Comparison of ENCODE assay signal across 8 cellular contexts in genomic region chr20:37356387-37356786, GRCh38. TPM values are rescaled to one million over a fixed set of nuclear protein-coding genes. Genes with fewer than 3 reads are reported as not detected.
DNase-seq lines count a peak whose midpoint lies in the region; ATAC-seq and TF ChIP-seq lines count a peak whose summit lies in the region.

No MANE protein-coding gene starts in this region.

- no peak overlapping the region for H3K4me3 ChIP-seq in Caco-2 (ENCODE audit: low read depth, low read length)
- no peak overlapping the region for H3K4me3 ChIP-seq in Peyer's patch
- H3K4me3 ChIP-seq in gastroesophageal sphincter, result no peak overlapping the region

- TF ChIP-seq EP300 in gastroesophageal sphincter (IDR thresholded peaks at IDR 0.05), result no peak

- WGBS in gastroesophageal sphincter (ENCODE audit: low coverage in 1 of 2), 2 donors, result 27% methylated on average over 3 of the region's 8 CpGs; no CpG with 5 or more reads in 1 of the 2 donors

- H3K4me1 ChIP-seq in Caco-2, result peaks cover 26% of the 10 kb centered on the region
- peaks cover 0 to 54% (median 0%) of the 10 kb centered on the region in 4 donors for H3K4me1 ChIP-seq in Peyer's patch
- peaks cover 0 to 69% (median 18%) of the 10 kb centered on the region in 3 donors for H3K4me1 ChIP-seq in gastroesophageal sphincter

- H3K9me3 Mint-ChIP-seq in Caco-2 (ENCODE audit: unreplicated experiment), result no peaks in the 10 kb centered on the region

- intact Hi-C loops in Caco-2 (cut with micrococcal nuclease; ENCODE audit: unreplicated experiment), result no loop called here
- intact Hi-C loops in posterior vena cava (cut with DNase I), result no loop called here

- H3K27me3 ChIP-seq in Caco-2 (replicated peaks; ENCODE audit: control insufficient read depth, insufficient read depth, low read length) (no peaks in the 10 kb centered on the region), Peyer's patch (no peaks in the 10 kb centered on the region), gastroesophageal sphincter (no peaks in the 10 kb centered on the region)

- H3K4me3 Mint-ChIP-seq in Caco-2 (ENCODE audit: unreplicated experiment), result no peak overlapping the region

- CTCF ChIA-PET in Caco-2 (lab: Charles Lee), result no interaction called here

- TF ChIP-seq POLR2A in Peyer's patch (IDR thresholded peaks at IDR 0.05), result no peak
- TF ChIP-seq POLR2A in gastroesophageal sphincter (IDR thresholded peaks at IDR 0.05), result no peak

- H3K27ac Mint-ChIP-seq in Caco-2 (ENCODE audit: unreplicated experiment), result peak overlapping the region; percentile 15

- POLR2A ChIA-PET in Caco-2 (lab: Charles Lee), result no interaction called here

- no TSS peak for BruUV-seq in Caco-2 (replicated peaks; lab: Mats Ljungman, UMichigan)

- peak in 1 of 2 experiments; percentile 44 for DNase-seq in Caco-2
- DNase-seq in Peyer's patch, result peak in 2 of 3 donors; percentile 48 to 65
- peak; percentile 93 for DNase-seq in posterior vena cava (ENCODE audit: low spot score)
- no peak for DNase-seq in GM19238 (ENCODE audit: insufficient read length, low spot score)
- DNase-seq in activated CD4-positive, alpha-beta T cell treated with anti-CD3 and anti-CD28 coated beads for 1 hour, result no peak
- DNase-seq in activated naive CD4-positive, alpha-beta T cell treated with anti-CD3 and anti-CD28 coated beads, Interleukin-2, amount 50 U/mL, for 16 hours, result no peak
- DNase-seq in kidney glomerular epithelial cell (lab: John Stamatoyannopoulos, UW), result no peak

- no peaks in the 10 kb centered on the region for H3K9me3 ChIP-seq in Caco-2
- no peaks in the 10 kb centered on the region for H3K9me3 ChIP-seq in Peyer's patch
- H3K9me3 ChIP-seq in gastroesophageal sphincter, result no peaks in the 10 kb centered on the region

- peaks cover 18% of the 10 kb centered on the region for H3K36me3 Mint-ChIP-seq in Caco-2 (ENCODE audit: insufficient read depth, unreplicated experiment)

- H3K27me3 Mint-ChIP-seq in Caco-2 (ENCODE audit: insufficient read depth, unreplicated experiment), result no peaks in the 10 kb centered on the region

- ATAC-seq in gastroesophageal sphincter, result peak; percentile 31

- TF ChIP-seq CTCF in Caco-2 (IDR thresholded peaks at IDR 0.05; ENCODE audit: insufficient read depth in 1 of 2, low read depth in 1 of 2, low read length in 1 of 2, severe bottlenecking in 1 of 2, unreplicated experiment in 1 of 2), result no peak
- TF ChIP-seq CTCF in Peyer's patch (IDR thresholded peaks at IDR 0.05), result no peak
- TF ChIP-seq CTCF in gastroesophageal sphincter (IDR thresholded peaks at IDR 0.05), result no peak

- H3K27ac ChIP-seq in Peyer's patch, result peak overlapping the region in 1 of 4 donors; percentile 35
- peak overlapping the region in 3 of 4 donors; percentile 54 to 65 (median 63) for H3K27ac ChIP-seq in gastroesophageal sphincter

- peaks cover 35% of the 10 kb centered on the region for H3K4me1 Mint-ChIP-seq in Caco-2 (ENCODE audit: low read depth, unreplicated experiment)

- H3K36me3 ChIP-seq in Caco-2 (ENCODE audit: control insufficient read depth, insufficient read depth, low read length) (peaks cover 9% of the 10 kb centered on the region), Peyer's patch (peaks cover 0 to 12% (median 0%) of the 10 kb centered on the region in 3 donors), gastroesophageal sphincter (peaks cover 0 to 11% of the 10 kb centered on the region in 2 donors)

RNA-seq across cellular contexts. Expression of gene SRC, which starts 10.4 kb away (rescaled TPM):
- total RNA-seq in Caco-2 (2022) (197 and 222 TPM in 2 replicates), Peyer's patch (100 to 1,000 TPM in 3 of 4 donors, 10 to 100 TPM in 1; 85.8 to 187 (median 146) TPM), gastroesophageal sphincter (10 to 100 TPM; 30.6 to 54.7 (median 45.0) TPM), posterior vena cava (10 to 100 TPM; 35.4 to 39.1 TPM)

Comparison
In these comparisons a context has a peak if more than half of its experiments do, and no peak if none do; other contexts are left out.
1. DNase-seq: peak in Peyer's patch (2 of 3) and posterior vena cava (single experiment); none in GM19238 (single experiment), activated CD4-positive, alpha-beta T cell treated with anti-CD3 and anti-CD28 coated beads for 1 hour (single experiment), activated naive CD4-positive, alpha-beta T cell treated with anti-CD3 and anti-CD28 coated beads, Interleukin-2, amount 50 U/mL, for 16 hours (single experiment) and kidney glomerular epithelial cell (single experiment).